ENCODE assay signal across 1 cellular context in genomic region chr7:134619627-134620331, GRCh38.
TF ChIP-seq lines count a peak whose summit lies in the region.

No MANE protein-coding gene starts in this region.

TF ChIP-seq in GM23338, 12 proteins besides CTCF, POLR2A, EP300 and RAD21 (continued from another document):
- no peak for TF ChIP-seq ZNF462 (CRISPR knock-in tag; IDR thresholded peaks at IDR 0.05)
- no peak for TF ChIP-seq POLR2AphosphoS5 (IDR thresholded peaks at IDR 0.05; ENCODE audit: low read depth)
